ENCODE assay signal across 10 cellular contexts in the genomic region with DNA sequence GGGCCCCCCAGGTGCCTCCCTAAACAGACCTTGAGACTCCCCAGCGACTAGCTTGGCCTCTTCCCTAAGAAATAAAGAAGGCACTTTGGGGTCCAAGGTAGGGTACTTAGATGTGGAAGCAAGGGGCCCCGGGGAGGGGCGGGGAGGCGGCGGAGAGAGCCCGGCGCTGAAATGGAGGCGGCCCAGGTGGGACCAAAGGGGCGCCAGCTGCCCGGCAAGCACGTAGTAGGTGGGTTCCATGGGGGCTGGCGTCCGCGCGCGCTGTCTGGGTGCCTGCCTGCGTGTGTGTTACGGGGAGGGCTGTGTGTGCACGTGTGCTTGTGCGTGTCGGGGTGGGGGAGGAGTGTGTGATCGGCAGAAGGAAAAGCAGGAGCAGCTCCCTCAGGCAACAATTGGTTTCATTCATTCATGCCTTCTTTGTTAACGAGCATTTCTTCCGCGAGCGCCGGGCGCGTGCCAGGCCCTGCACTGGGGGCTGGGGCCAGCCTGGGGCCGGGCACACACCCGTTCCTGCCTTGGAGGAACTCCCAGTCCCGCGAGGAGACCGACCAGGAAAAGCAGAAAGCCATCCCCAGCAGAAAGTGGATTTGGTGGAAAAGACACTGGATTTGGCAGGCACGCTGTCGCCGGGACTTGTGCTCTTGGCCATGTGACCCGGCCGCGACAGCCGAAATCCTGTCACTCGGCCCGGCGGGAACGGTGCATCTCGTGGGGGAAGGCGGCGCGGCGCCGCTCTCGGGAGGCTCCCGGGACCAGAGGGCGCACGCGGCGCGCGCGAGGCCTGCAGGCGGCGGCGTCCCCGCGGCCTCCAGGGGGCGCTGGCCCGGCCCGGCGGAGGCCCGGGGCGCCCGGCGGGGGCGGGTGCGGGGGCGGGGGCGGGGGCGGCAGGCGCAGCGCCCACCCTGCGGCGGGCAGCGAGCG. TPM values are rescaled to one million over a fixed set of nuclear protein-coding genes. Genes with fewer than 3 reads are reported as not detected.
DNase-seq lines count a peak whose midpoint lies in the region; ATAC-seq, FAIRE-seq and TF ChIP-seq lines count a peak whose summit lies in the region.
"Had no signal": no experiment of that assay in that cellular context is flagged by ENCODE, and none has a peak within 500 bp of the region (broad histone marks: within the 10 kb centered on the region; RNA-seq: fewer than 3 reads in every experiment).

No MANE protein-coding gene starts in this region.

- no peaks in the 10 kb centered on the region for H3K36me3 ChIP-seq in thoracic aorta
- no peaks in the 10 kb centered on the region for H3K36me3 ChIP-seq in gastroesophageal sphincter

- no peak for TF ChIP-seq POLR2A in gastroesophageal sphincter (IDR thresholded peaks at IDR 0.05)

- H3K4me3 ChIP-seq in thoracic aorta (peak overlapping the region; percentile 33), gastroesophageal sphincter (peak overlapping the region in 1 of 2 donors; percentile 21)

- TF ChIP-seq CTCF in thoracic aorta (IDR thresholded peaks at IDR 0.05) = no peak
- peak in 1 of 4 experiments; percentile 19 for TF ChIP-seq CTCF in gastroesophageal sphincter (IDR thresholded peaks at IDR 0.05)

- H3K9me3 ChIP-seq in thoracic aorta (no peaks in the 10 kb centered on the region), gastroesophageal sphincter (no peaks in the 10 kb centered on the region)

- H3K4me1 ChIP-seq in thoracic aorta (ENCODE audit: control insufficient read depth in 1 of 2, low read depth in 2 of 2) (peaks cover 0 to 20% of the 10 kb centered on the region in 2 donors), gastroesophageal sphincter (peaks cover 0 to 47% (median 10%) of the 10 kb centered on the region in 3 donors)
- H3K4me1 ChIP-seq: parathyroid adenoma had no signal

- peak; percentile 62 for DNase-seq in Right ventricle myocardium inferior (ENCODE audit: missing footprints)
- no peak for DNase-seq in left cardiac atrium
- DNase-seq in SW480 (ENCODE audit: low spot score) = peak; percentile 9
- DNase-seq in iPS-NIHi11 (ENCODE audit: low spot score) = peak; percentile 67
- DNase-seq in thoracic aorta (ENCODE audit: low spot score) = no peak
- no peak for DNase-seq in RCC 7860 (ENCODE audit: low spot score)
- DNase-seq: KG1 had no signal

- ATAC-seq in Right ventricle myocardium inferior = no peak
- ATAC-seq in left cardiac atrium = no peak
- ATAC-seq in thoracic aorta (ENCODE audit: insufficient number of reproducible peaks, low FRiP score, low read depth) = no peak
- ATAC-seq in gastroesophageal sphincter = no peak
- no peak for ATAC-seq in GM18511 (IDR thresholded peaks at IDR 0.05; ENCODE audit: unreplicated experiment)

- TF ChIP-seq EP300 in gastroesophageal sphincter (IDR thresholded peaks at IDR 0.05) = no peak

- no peaks in the 10 kb centered on the region for H3K27me3 ChIP-seq in thoracic aorta (replicated peaks; ENCODE audit: insufficient read depth)
- H3K27me3 ChIP-seq in gastroesophageal sphincter = peaks cover 79% of the 10 kb centered on the region

- FAIRE-seq in RCC 7860 (lab: Jason Lieb, UNC) = no peak

- no peak overlapping the region for H3K27ac ChIP-seq in thoracic aorta
- no peak overlapping the region for H3K27ac ChIP-seq in gastroesophageal sphincter
- H3K27ac ChIP-seq: parathyroid adenoma had no signal

- WGBS in gastroesophageal sphincter (ENCODE audit: low coverage in 1 of 2), 2 donors = 0% methylated on average over 3 of the region's 84 CpGs; no CpG with 5 or more reads in 1 of the 2 donors

- intact Hi-C loops in Right ventricle myocardium inferior (cut with DNase I) = no loop called here
- intact Hi-C loops in left cardiac atrium (cut with DNase I) = loop anchor here in 1 of 2 donors (10.0 kb wide), 1 partner anchor 89 kb away; no protein-coding TSS in a partner anchor

RNA-seq across cellular contexts. Expression of a gene that starts 3.3 kb away (rescaled TPM):
- total RNA-seq in Right ventricle myocardium inferior (0.19 TPM), left cardiac atrium (not detected), thoracic aorta (not detected), gastroesophageal sphincter (not detected)

RNA-seq across cellular contexts. Expression of a gene that starts 29.9 kb away (rescaled TPM):
- 11.3 TPM for total RNA-seq in Right ventricle myocardium inferior
- 10 to 100 TPM in 1 of 2 donors, 1 to 10 TPM in 1; 9.7 to 14.6 TPM for total RNA-seq in left cardiac atrium
- total RNA-seq in thoracic aorta = 1 to 10 TPM; 1.2 to 3.2 TPM
- total RNA-seq in gastroesophageal sphincter = 10 to 100 TPM; 14.4 to 55.9 (median 30.1) TPM

RNA-seq across cellular contexts. Expression of a gene that starts 44.0 kb away (rescaled TPM):
- total RNA-seq in Right ventricle myocardium inferior (178 TPM), left cardiac atrium (100 to 1,000 TPM; 107 to 134 TPM), thoracic aorta (10 to 100 TPM; 16.8 to 16.9 TPM), gastroesophageal sphincter (10 to 100 TPM; 25.3 to 86.6 (median 37.9) TPM)

RNA-seq across cellular contexts. Expression of a gene that starts 44.8 kb away (rescaled TPM):
- 42.6 TPM for total RNA-seq in Right ventricle myocardium inferior
- total RNA-seq in left cardiac atrium = 10 to 100 TPM; 31.4 to 31.8 TPM
- 10 to 100 TPM; 27.2 to 36.3 TPM for total RNA-seq in thoracic aorta
- 10 to 100 TPM; 30.7 to 57.7 (median 51.4) TPM for total RNA-seq in gastroesophageal sphincter

Comparison
In these comparisons a context has a peak if more than half of its experiments do, and no peak if none do; other contexts are left out.
1. DNase-seq: peak in Right ventricle myocardium inferior (single experiment), SW480 (single experiment) and iPS-NIHi11 (single experiment); none in left cardiac atrium (single experiment), thoracic aorta (single experiment) and RCC 7860 (single experiment).